ENCODE assay signal across 33 cellular contexts in the genomic region with DNA sequence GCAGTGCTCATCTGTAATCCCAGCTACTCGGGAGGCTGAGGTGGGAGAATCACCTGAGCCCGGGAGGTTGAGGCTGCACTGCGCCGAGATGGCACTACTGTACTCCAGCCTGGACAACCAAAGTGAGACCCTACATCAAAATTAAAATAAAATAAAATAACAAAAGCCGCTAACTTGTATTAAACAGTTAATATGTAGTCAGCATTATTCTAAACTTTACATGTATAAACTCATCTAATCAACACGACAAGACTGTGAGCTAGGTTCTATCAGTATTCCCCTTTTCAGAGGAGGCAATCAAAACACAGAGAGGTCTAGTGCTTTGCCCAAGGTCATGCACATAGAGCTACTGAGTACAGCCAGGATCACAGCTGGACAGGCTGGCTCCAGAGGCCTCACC.
"Had no signal": no experiment of that assay in that cellular context is flagged by ENCODE, and none has a peak within 500 bp of the region (broad histone marks: within the 10 kb centered on the region; RNA-seq: fewer than 3 reads in every experiment).

No MANE protein-coding gene starts in this region.

- H3K4me3 ChIP-seq: adrenal gland, body of pancreas, breast epithelium had no signal

- H3K9me3 ChIP-seq: adrenal gland, body of pancreas, breast epithelium had no signal

- H3K4me1 ChIP-seq: adrenal gland, body of pancreas, breast epithelium had no signal

- H3K27me3 ChIP-seq: adrenal gland, body of pancreas, brain microvascular endothelial cell had no signal

- DNase-seq: activated B cell treated with CpG ODN at 0.5 μM for 24 hours; activated CD4-positive, alpha-beta memory T cell treated with anti-CD3 and anti-CD28 coated beads for 36 hours; activated CD4-positive, alpha-beta T cell treated with anti-CD3 and anti-CD28 coated beads for 4 hours; activated CD4-positive, alpha-beta T cell treated with anti-CD3 and anti-CD28 coated beads, Interleukin-2, amount 10 ng/mL, durations not matched to agents 24 days and 14 days; activated CD4-positive, alpha-beta T cell treated with anti-CD3 and anti-CD28 coated beads, Interleukin-2, amount 50 U/mL, for 1 hour; activated CD4-positive, alpha-beta T cell treated with anti-CD3 and anti-CD28 coated beads, Interleukin-2, amount 50 U/mL, for 4 hours; activated CD4-positive, CD25-positive, alpha-beta regulatory T cell treated with anti-CD3 and anti-CD28 coated beads, Interleukin-2, amount 50 U/mL, for 72 hours; activated CD8-positive, alpha-beta memory T cell treated with anti-CD3 and anti-CD28 coated beads, Interleukin-2, amount 50 U/mL, for 4 hours; activated CD8-positive, alpha-beta T cell treated with anti-CD3 and anti-CD28 coated beads for 36 hours; activated effector memory CD4-positive, alpha-beta T cell treated with anti-CD3 and anti-CD28 coated beads, Interleukin-2, amount 50 U/mL, for 16 hours; activated gamma-delta T cell treated with Interleukin-2 at 50 U/mL for 16 hours; activated naive CD4-positive, alpha-beta T cell; activated naive CD4-positive, alpha-beta T cell treated with anti-CD3 and anti-CD28 coated beads for 36 hours; activated naive CD4-positive, alpha-beta T cell treated with anti-CD3 and anti-CD28 coated beads, Interleukin-2, amount 50 U/mL, for 16 hours; activated naive CD8-positive, alpha-beta T cell treated with anti-CD3 and anti-CD28 coated beads for 36 hours; activated T-cell treated with anti-CD3 and anti-CD28 coated beads for 4 hours; activated T-cell treated with anti-CD3 and anti-CD28 coated beads, Interleukin-2, amount 50 U/mL, for 1 hour; activated T-cell treated with anti-CD3 and anti-CD28 coated beads, Interleukin-2, amount 50 U/mL, for 4 hours; activated T-cell treated with anti-CD3 and anti-CD28 coated beads, Interleukin-2, amount 50 U/mL, for 72 hours; adrenal gland; amniotic stem cell; aorta; body of pancreas; brain microvascular endothelial cell; central memory CD4-positive, alpha-beta T cell; T-helper 2 cell; T-helper 9 cell had no signal

- H3K36me3 ChIP-seq: adrenal gland, brain microvascular endothelial cell, breast epithelium had no signal

- ATAC-seq: activated CD8-positive, alpha-beta T cell treated with anti-CD3 and anti-CD28 coated beads for 36 hours; activated naive CD4-positive, alpha-beta T cell treated with anti-CD3 and anti-CD28 coated beads, Interleukin-2, amount 50 U/mL, for 72 hours; activated T-cell treated with anti-CD3 and anti-CD28 coated beads, Interleukin-2, amount 50 U/mL, for 4 hours; activated T-cell treated with anti-CD3 and anti-CD28 coated beads, Interleukin-2, amount 50 U/mL, for 72 hours; activated T-helper 17 cell treated with anti-CD3 and anti-CD28 coated beads, Interleukin-2, amount 50 U/mL, for 72 hours; body of pancreas had no signal

- FAIRE-seq: astrocyte, TTC549 had no signal

- H3K27ac ChIP-seq: adrenal gland, body of pancreas, brain microvascular endothelial cell, breast epithelium, VCaP had no signal
